Comparison of ENCODE assay signal across 8 cellular contexts in the genomic region with DNA sequence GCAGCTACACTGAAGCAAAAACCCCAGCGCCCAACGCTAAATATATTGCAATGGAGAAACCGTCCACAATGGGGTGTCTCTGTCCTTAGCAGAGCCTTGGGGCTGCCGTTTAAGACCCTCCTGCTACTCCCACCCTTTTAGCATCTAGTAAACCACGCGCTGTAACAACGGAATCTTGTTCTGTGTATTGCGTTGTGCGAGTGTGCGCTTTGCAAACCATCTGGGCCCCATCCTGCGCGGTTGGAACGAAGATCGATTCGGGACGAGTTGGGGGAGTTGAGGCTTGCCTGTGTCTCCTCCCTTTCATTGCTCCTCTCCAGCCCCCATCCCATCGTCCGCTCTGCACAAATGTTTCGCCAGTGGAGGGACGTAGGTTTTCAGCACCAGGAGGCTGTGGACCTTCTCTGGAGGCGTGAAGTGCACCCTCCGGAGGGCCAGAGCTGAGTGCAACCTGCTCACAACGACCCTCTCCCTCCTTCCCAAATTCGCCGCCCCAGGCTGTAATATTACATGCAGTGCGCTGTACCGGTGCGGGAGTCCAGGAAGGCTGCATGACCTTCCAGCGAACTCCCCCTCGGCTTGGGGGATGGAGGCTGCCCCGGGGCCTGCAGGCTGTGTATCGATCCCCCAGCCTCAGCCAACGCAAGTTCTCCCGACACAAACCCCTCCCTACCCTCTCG. TPM values are rescaled to one million over a fixed set of nuclear protein-coding genes. Genes with fewer than 3 reads are reported as not detected.
A peak's percentile ranks its signal among the peaks of the same experiment; 100 is the strongest.
DNase-seq lines count a peak whose midpoint lies in the region; ATAC-seq and TF ChIP-seq lines count a peak whose summit lies in the region.

No MANE protein-coding gene starts in this region.

- H3K4me3 ChIP-seq in breast epithelium (peak overlapping the region; percentile 85 to 98 (median 90)), kidney epithelial cell (ENCODE audit: low read depth, low read length) (peak overlapping the region; percentile 49)

- no peaks in the 10 kb centered on the region for H3K9me3 ChIP-seq in breast epithelium

- peaks cover 0 to 2% of the 10 kb centered on the region in 2 donors for H3K27me3 ChIP-seq in breast epithelium
- H3K27me3 ChIP-seq in kidney epithelial cell (ENCODE audit: control insufficient read depth, insufficient read depth, low read length) = no peaks in the 10 kb centered on the region

- DNase-seq in COLO668 (lab: John Stamatoyannopoulos, UW; ENCODE audit: unreplicated experiment) = peak; percentile 54
- DNase-seq in KG1 (lab: John Stamatoyannopoulos, UW) = peak; percentile 77
- DNase-seq in T-helper 22 cell (ENCODE audit: low read depth) = peak; percentile 37
- DNase-seq in breast epithelium (ENCODE audit: low spot score in 2 of 2) = no peak
- no peak for DNase-seq in kidney epithelial cell (ENCODE audit: low read depth)
- peak in 2 of 3 donors; percentile 27 to 50 for DNase-seq in stimulated activated CD4-positive, alpha-beta T cell treated with anti-CD3 and anti-CD28 coated beads, Interleukin-12 subunit alpha, Interleukin-12 subunit beta, amount 100 ng/mL, for 48 hours (ENCODE audit: low read depth in 2 of 3, low spot score in 1 of 3)

- H3K36me3 ChIP-seq in breast epithelium (no peaks in the 10 kb centered on the region), kidney epithelial cell (ENCODE audit: control insufficient read depth, insufficient read depth, low read length) (no peaks in the 10 kb centered on the region)

- ATAC-seq in GM21447 (IDR thresholded peaks at IDR 0.05; ENCODE audit: unreplicated experiment) = no peak
- no peak for ATAC-seq in GM18498 (IDR thresholded peaks at IDR 0.05; ENCODE audit: unreplicated experiment)

- intact Hi-C loops in breast epithelium (cut with DNase I; ENCODE audit: low total_unique reads) = no loop called here

- TF ChIP-seq POLR2A in breast epithelium (IDR thresholded peaks at IDR 0.05) = no peak

- TF ChIP-seq CTCF in breast epithelium (IDR thresholded peaks at IDR 0.05) (no peak), kidney epithelial cell (IDR thresholded peaks at IDR 0.05; ENCODE audit: insufficient read depth, low read length, poor library complexity, severe bottlenecking) (no peak)

- peaks cover 0 to 7% of the 10 kb centered on the region in 2 donors for H3K4me1 ChIP-seq in breast epithelium

- H3K27ac ChIP-seq in breast epithelium = peak overlapping the region; percentile 99

RNA-seq across cellular contexts. Expression of gene KMT2A, which starts 1.6 kb away (rescaled TPM):
- total RNA-seq in breast epithelium (10 to 100 TPM; 67.4 to 100.0 (median 79.6) TPM), kidney epithelial cell (42.2 and 45.6 TPM in 2 replicates)

RNA-seq across cellular contexts. Expression of gene ATP5MG, which starts 33.3 kb away (rescaled TPM):
- total RNA-seq in breast epithelium (10 to 100 TPM; 45.1 to 66.4 (median 56.0) TPM), kidney epithelial cell (52.6 and 52.7 TPM in 2 replicates)

Comparison
In these comparisons a context has a peak if more than half of its experiments do, and no peak if none do; other contexts are left out.
1. DNase-seq: peak in COLO668 (single experiment), KG1 (single experiment), T-helper 22 cell (single experiment) and stimulated activated CD4-positive, alpha-beta T cell treated with anti-CD3 and anti-CD28 coated beads, Interleukin-12 subunit alpha, Interleukin-12 subunit beta, amount 100 ng/mL, for 48 hours (2 of 3); none in breast epithelium (0 of 2) and kidney epithelial cell (single experiment).